ENCODE assay signal across 4 cellular contexts in the genomic region with DNA sequence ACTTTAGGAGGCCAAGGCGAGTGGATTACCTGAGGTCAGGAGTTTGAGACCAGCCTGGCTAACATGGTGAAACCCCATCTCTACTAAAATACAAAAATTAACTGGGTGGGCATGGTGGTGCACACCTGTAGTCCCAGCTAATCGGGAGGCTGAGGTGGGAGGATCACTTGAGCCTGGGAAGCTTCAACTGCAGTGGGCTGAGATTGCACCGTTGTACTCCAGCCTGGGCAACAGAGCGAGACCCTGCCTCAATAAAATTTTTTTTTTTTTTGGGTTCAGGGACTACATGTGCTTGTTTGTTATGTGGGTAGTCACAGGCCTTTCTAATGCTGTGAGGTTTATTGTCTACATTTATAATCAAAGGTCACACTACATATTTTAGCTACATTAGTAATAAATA. TPM values are rescaled to one million over a fixed set of nuclear protein-coding genes. Genes with fewer than 3 reads are reported as not detected.
"Had no signal": no experiment of that assay in that cellular context is flagged by ENCODE, and none has a peak within 500 bp of the region (broad histone marks: within the 10 kb centered on the region; RNA-seq: fewer than 3 reads in every experiment).

No MANE protein-coding gene starts in this region.

RNA-seq across cellular contexts. Expression of a gene that starts 19.0 kb away (rescaled TPM):
- total RNA-seq: H4, H7, HT-29, K562 had no signal
- polyA plus RNA-seq: K562 had no signal
